Comparison of ENCODE assay signal across 8 cellular contexts in the genomic region with DNA sequence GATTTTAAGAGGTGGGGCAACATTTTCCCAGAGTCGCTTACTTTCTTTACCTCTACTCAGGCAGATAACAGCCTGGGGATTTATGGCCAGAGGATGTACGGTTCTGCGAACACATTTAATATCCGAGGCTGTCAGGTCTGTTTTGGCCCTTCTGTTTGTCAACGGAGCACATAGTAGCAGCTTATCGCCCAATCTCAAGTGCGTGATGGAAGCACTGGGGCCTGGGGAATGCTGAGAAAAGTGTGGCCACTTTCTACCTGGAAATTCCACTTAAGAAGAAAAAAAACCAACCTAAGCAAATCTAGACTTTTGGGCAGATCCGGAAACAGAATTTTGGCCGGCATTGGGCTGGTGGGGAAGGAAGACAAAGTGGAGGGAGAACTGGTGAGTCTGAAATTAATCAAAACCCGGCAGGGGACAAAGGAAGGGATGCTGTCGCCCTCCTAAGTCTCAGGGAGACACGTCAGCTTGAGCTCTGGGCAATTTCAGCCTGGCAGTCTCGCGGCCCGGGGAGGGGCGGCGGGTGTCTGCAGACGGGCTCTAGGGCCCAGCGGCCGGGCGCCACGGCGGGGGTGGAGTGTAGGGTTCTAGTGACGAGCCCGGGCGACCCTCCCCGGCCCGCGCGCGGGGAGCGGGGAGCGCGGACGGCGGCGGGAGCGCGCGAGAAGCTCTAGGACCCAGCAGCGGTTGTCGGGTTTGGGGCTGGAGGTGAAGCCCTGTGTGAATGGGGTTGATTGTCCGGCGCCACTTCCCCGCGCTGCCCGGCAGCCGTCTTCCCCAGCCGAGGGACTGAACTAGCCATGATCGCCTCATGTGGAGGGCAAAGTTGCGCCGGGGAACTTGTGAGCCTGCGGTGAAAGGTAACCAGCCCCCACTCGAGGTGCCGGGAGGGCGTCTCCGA. TPM values are rescaled to one million over a fixed set of nuclear protein-coding genes. Genes with fewer than 3 reads are reported as not detected.
DNase-seq lines count a peak whose midpoint lies in the region; ATAC-seq, FAIRE-seq and TF ChIP-seq lines count a peak whose summit lies in the region.

Gene AMOTL1, plus strand, starts transcription at position 656 of the 901 bp plus-strand sequence. Its CDS starts 156 bp downstream, at position 812.

- no peaks in the 10 kb centered on the region for H3K9me1 ChIP-seq in K562 (ENCODE audit: control insufficient read depth, insufficient read depth, low read length)

- H4K20me1 ChIP-seq in PC-3 (ENCODE audit: low read length) (peaks cover 33% of the 10 kb centered on the region), K562 (replicated peaks; ENCODE audit: control insufficient read depth, insufficient read depth, low read length) (no peaks in the 10 kb centered on the region)

- WGBS in K562 (ENCODE audit: insufficient coverage, low coverage, missing lambda C conversion rate) = 4% methylated on average over 50 of the region's 57 CpGs
- WGBS in prostate gland = 2% methylated on average over 55 of the region's 57 CpGs

- peaks cover 73% of the 10 kb centered on the region for H3K27me3 ChIP-seq in HUES48 (ENCODE audit: control insufficient read depth, insufficient read depth, low read length)
- no peaks in the 10 kb centered on the region for H3K27me3 ChIP-seq in PC-3 (ENCODE audit: low read length)
- H3K27me3 ChIP-seq in K562 (ENCODE audit: control insufficient read depth in 2 of 2, insufficient read depth in 2 of 2, low read length in 2 of 2) = no peaks in the 10 kb centered on the region; a peak in 1 of 5 replicates
- no peaks in the 10 kb centered on the region for H3K27me3 ChIP-seq in prostate gland (replicated peaks; ENCODE audit: insufficient read depth)

- peak; percentile 50 to 51 for TF ChIP-seq RAD21 in K562 (CRISPR knock-in tag; conservative IDR thresholded peaks at IDR 0.05 in 1 of 2, IDR thresholded peaks at IDR 0.05 in 1 of 2)

- H3K9me3 ChIP-seq in HUES48 (ENCODE audit: control insufficient read depth, insufficient read depth, low read length) = no peaks in the 10 kb centered on the region
- no peaks in the 10 kb centered on the region for H3K9me3 ChIP-seq in PC-3 (ENCODE audit: low read length)
- H3K9me3 ChIP-seq in K562 (replicated peaks; ENCODE audit: control insufficient read depth, insufficient read depth, low read depth, low read length) = no peaks in the 10 kb centered on the region
- no peaks in the 10 kb centered on the region for H3K9me3 ChIP-seq in prostate gland

- TF ChIP-seq POLR2A in K562 (conservative IDR thresholded peaks at IDR 0.05) (peak; percentile 70), prostate gland (IDR thresholded peaks at IDR 0.05) (peak; percentile 73)

- in situ Hi-C loops in K562 (cut with MboI) = no loop called here

- H3K79me2 ChIP-seq in PC-3 (ENCODE audit: low read length) (peaks cover 47% of the 10 kb centered on the region), K562 (ENCODE audit: control insufficient read depth, insufficient read depth, low read length) (peaks cover 43% of the 10 kb centered on the region)

- H3F3A ChIP-seq in PC-3 (ENCODE audit: low read length, unreplicated experiment) = no peaks in the 10 kb centered on the region

- CTCF ChIA-PET in PC-3 (lab: Charles Lee) (interaction anchor here (0.7 to 1.8 kb wide), 4 partner anchors 20 to 200 kb away, joined by 3 to 6 read pairs (median 4); no protein-coding TSS in a partner anchor), K562 (lab: Yijun Ruan, JAX; ENCODE audit: low intra/inter-chr PET ratio) (no interaction called here)

- H3K4me1 ChIP-seq in HUES48 (ENCODE audit: control insufficient read depth, insufficient read depth, low read length) = peaks cover 58% of the 10 kb centered on the region
- H3K4me1 ChIP-seq in PC-3 (ENCODE audit: insufficient read depth, low read length) = peaks cover 46% of the 10 kb centered on the region
- peaks cover 20 to 25% of the 10 kb centered on the region in 2 experiments for H3K4me1 ChIP-seq in K562 (replicated peaks in 1 of 2; ENCODE audit: control insufficient read depth in 2 of 2, insufficient read depth in 2 of 2, low read length in 2 of 2)
- H3K4me1 ChIP-seq in prostate gland (replicated peaks) = peaks cover 4% of the 10 kb centered on the region

- peak within 1 kb of the TSS; percentile 85 for H3K4me3 ChIP-seq in HUES48 (ENCODE audit: low read depth, low read length)
- peak within 1 kb of the TSS; percentile 94 for H3K4me3 ChIP-seq in PC-3 (ENCODE audit: low read length)
- peak within 1 kb of the TSS; percentile 59 for H3K4me3 ChIP-seq in K562
- peak within 1 kb of the TSS; percentile 62 to 80 for H3K4me3 ChIP-seq in prostate gland

- POLR2A ChIA-PET in PC-3 (lab: Charles Lee; ENCODE audit: unreplicated experiment) (interaction anchor here (0.6 kb wide), 2 partner anchors 21 to 193 kb away, joined by 3 read pairs; no protein-coding TSS in a partner anchor), K562 (lab: Yijun Ruan, JAX) (interaction anchor here (0.6 to 1.5 kb wide), 9 partner anchors 8 to 271 kb away, joined by 3 to 7 read pairs (median 4); no protein-coding TSS in a partner anchor)

- H3K9ac ChIP-seq in HUES48 (ENCODE audit: low read depth, low read length) = peak within 1 kb of the TSS; percentile 73
- peak within 1 kb of the TSS; percentile 93 for H3K9ac ChIP-seq in PC-3 (ENCODE audit: low read length)
- peak within 1 kb of the TSS; percentile 84 to 92 for H3K9ac ChIP-seq in K562 (ENCODE audit: insufficient read depth in 1 of 2, low read depth in 2 of 2, low read length in 2 of 2)

- H3K27ac ChIP-seq in HUES48 (ENCODE audit: low read depth, low read length) (peak within 1 kb of the TSS; percentile 79), PC-3 (ENCODE audit: low read length) (peak within 1 kb of the TSS; percentile 61), K562 (ENCODE audit: extremely low read depth, low read depth, low read length) (peak within 1 kb of the TSS; percentile 87), prostate gland (peak within 1 kb of the TSS; percentile 92 to 94)

- DNase-seq in COR-L47 (lab: John Stamatoyannopoulos, UW) (peak; percentile 95), PC-3 (peak; percentile 96), K562 (ENCODE audit: extremely low read depth in 1 of 4, low spot score in 3 of 4) (peak; percentile 73 to 89 (median 74)), hippocampal formation (lab: John Stamatoyannopoulos, UW) (peak; percentile 68 to 72), prostate gland (ENCODE audit: low spot score) (peak; percentile 89), T-helper 9 cell (no peak)

- H3K36me3 ChIP-seq in HUES48 (ENCODE audit: control insufficient read depth, insufficient read depth, low read length) (no peaks in the 10 kb centered on the region), PC-3 (ENCODE audit: low read depth, low read length) (no peaks in the 10 kb centered on the region), K562 (ENCODE audit: control insufficient read depth, insufficient read depth, low read length) (no peaks in the 10 kb centered on the region), prostate gland (no peaks in the 10 kb centered on the region)

- FAIRE-seq in K562 (lab: Jason Lieb, UNC) = peak; percentile 72

- ATAC-seq in GM19452 (IDR thresholded peaks at IDR 0.05; ENCODE audit: unreplicated experiment) (peak; percentile 82), PC-3 (peak; percentile 78), K562 (peak; percentile 91)

- H2AFZ ChIP-seq in PC-3 (ENCODE audit: low read length) (peak within 1 kb of the TSS; percentile 64), K562 (ENCODE audit: low read depth, low read length) (peak within 1 kb of the TSS; percentile 68)

- TSS peak; percentile 78 for BruUV-seq in PC-3 (replicated peaks; lab: Mats Ljungman, UMichigan)
- BruUV-seq in K562 (replicated peaks; lab: Mats Ljungman, UMichigan) = no TSS peak

- peak; percentile 41 for TF ChIP-seq CTCF in PC-3 (conservative IDR thresholded peaks at IDR 0.05; ENCODE audit: low read depth, low read length)
- TF ChIP-seq CTCF in K562 (IDR thresholded peaks at IDR 0.05 in 2 of 3, conservative IDR thresholded peaks at IDR 0.05 in 1 of 3; ENCODE audit: insufficient read depth in 2 of 3, low read depth in 1 of 3, low read length in 3 of 3) = peak in 2 of 3 experiments; percentile 23 to 32; a peak in 3 of 6 replicates
- no peak for TF ChIP-seq CTCF in prostate gland (IDR thresholded peaks at IDR 0.05)

- TF ChIP-seq EP300 in K562 (IDR thresholded peaks at IDR 0.05; ENCODE audit: low read length) = no peak

- H3K4me2 ChIP-seq in PC-3 (ENCODE audit: low read length) (peak within 1 kb of the TSS; percentile 95), K562 (ENCODE audit: insufficient read depth, low read length) (peak within 1 kb of the TSS; percentile 74)

- no peaks in the 10 kb centered on the region for H3K9me2 ChIP-seq in PC-3 (replicated peaks; ENCODE audit: low read length)

- intact Hi-C loops in PC-3 (cut with micrococcal nuclease) = loop anchor here (1.0 to 10.0 kb wide), 6 partner anchors 20 to 299 kb away; partner anchors contain the start of gene SRSF8
- intact Hi-C loops in K562 (cut with micrococcal nuclease) = loop anchor here (1.0 to 10.0 kb wide), 3 partner anchors 145 to 243 kb away; no protein-coding TSS in a partner anchor
- intact Hi-C loops in prostate gland (cut with DNase I) = loop anchor here (10.0 kb wide), 4 partner anchors 107 to 223 kb away; partner anchors contain the start of genes CWC15, FUT4 and KDM4D

TF ChIP-seq in K562, 482 proteins besides CTCF, POLR2A, EP300 and RAD21 (continues in another document):
- TF ChIP-seq LEF1 (IDR thresholded peaks at IDR 0.05) (0 out of 2 replicates have a peak, but pooled peaks have one; percentile 38), PTTG1 (tag; IDR thresholded peaks at IDR 0.05; ENCODE audit: low read depth) (no peak), ASH1L (IDR thresholded peaks at IDR 0.05; ENCODE audit: borderline replicate concordance, low read depth, partially characterized antibody) (no peak), ZBTB8A (IDR thresholded peaks at IDR 0.05; ENCODE audit: partially characterized antibody) (no peak)

RNA-seq across cellular contexts. Expression of gene AMOTL1, which starts in this region (rescaled TPM):
- total RNA-seq in PC-3 (2014; rRNA removed) = 32.6 and 37.9 TPM in 2 replicates
- total RNA-seq in K562 (2011; cell fraction: chromatin; rRNA removed; ENCODE audit: low replicate concordance) = 33.3 and 42.6 TPM in 2 replicates
- 17.8 and 18.0 TPM in 2 replicates for total RNA-seq in K562 (2011; cell fraction: nucleolus; rRNA removed)
- total RNA-seq in K562 (2011; cell fraction: nucleoplasm; rRNA removed) = 26.3 and 39.2 TPM in 2 replicates
- total RNA-seq in K562 (2014; rRNA removed) = 20.9 and 22.1 TPM in 2 replicates
- 14.0 and 14.4 TPM in 2 replicates for total RNA-seq in K562 (2014; rRNA removed; fragmentation: Illumina TruSeq; extraction: Trizol)
- total RNA-seq in K562 (2015; rRNA removed; fragmentation: Illumina TruSeq; extraction: Trizol) = 12.8 and 12.9 TPM in 2 replicates
- total RNA-seq in K562 (2021) = 29.9 and 35.4 TPM in 2 replicates
- 2.5 and 16.7 TPM in 2 replicates for polyA plus RNA-seq in K562 (2011; rRNA removed)
- 2.0 and 12.2 TPM in 2 replicates for polyA plus RNA-seq in K562 (2011; cell fraction: cytosol; rRNA removed)
- 3.0 and 21.5 TPM in 2 replicates for polyA plus RNA-seq in K562 (2011; cell fraction: nucleus; rRNA removed)
- 17.9 and 23.2 TPM in 2 replicates for polyA plus RNA-seq in K562 (2012)
- 18.7 and 18.8 TPM in 2 replicates for polyA plus RNA-seq in K562 (2014; fragmentation: Illumina TruSeq; extraction: Trizol)
- 1 to 10 TPM; 4.0 to 4.7 TPM for polyA plus RNA-seq in K562 (2014; fragmentation: Nextera tagmentation; extraction: Ambion mirVana)
- 12.6 and 13.3 TPM in 2 replicates for polyA plus RNA-seq in K562 (2014; rRNA removed)
- 5.5 and 37.5 TPM in 2 replicates for polyA minus RNA-seq in K562 (2011; rRNA and poly(A)+ RNA removed)
- polyA minus RNA-seq in K562 (2011; cell fraction: cytosol; rRNA and poly(A)+ RNA removed) = 3.5 and 21.8 TPM in 2 replicates
- 3.9 and 17.8 TPM in 2 replicates for polyA minus RNA-seq in K562 (2011; cell fraction: nucleus; rRNA and poly(A)+ RNA removed)
- total RNA-seq in prostate gland = 10 to 100 TPM; 49.2 to 67.2 TPM

Comparison
In these comparisons a context has a peak if more than half of its experiments do, and no peak if none do; other contexts are left out.
1. CTCF ChIP-seq: peak in PC-3 (single experiment) and K562 (2 of 3); none in prostate gland (0 of 4).
2. Peak in every context shown above with its lines, with median percentiles within 50 percentile points of each other: ATAC-seq, H3K27ac ChIP-seq, H3K4me3 ChIP-seq and H3K9ac ChIP-seq.